ENCODE assay signal across 17 cellular contexts in genomic region chr5:160054831-160055230, GRCh38. TPM values are rescaled to one million over a fixed set of nuclear protein-coding genes. Genes with fewer than 3 reads are reported as not detected.
DNase-seq lines count a peak whose midpoint lies in the region; ATAC-seq, FAIRE-seq and TF ChIP-seq lines count a peak whose summit lies in the region.
"Had no signal": no experiment of that assay in that cellular context is flagged by ENCODE, and none has a peak within 500 bp of the region (broad histone marks: within the 10 kb centered on the region; RNA-seq: fewer than 3 reads in every experiment).

No MANE protein-coding gene starts in this region.

- H3K4me2 ChIP-seq in osteoblast (ENCODE audit: insufficient read depth, low read length): no peak overlapping the region

- DNase-seq in GM04504 (ENCODE audit: low read depth) (peak; percentile 5), MG63 (peak; percentile 18), colonic mucosa (peak; percentile 72), osteoblast (ENCODE audit: insufficient read length, low spot score, missing footprints) (peak; percentile 66), GM19239 (ENCODE audit: insufficient read length, low spot score) (no peak), NCI-H2029 treated with DMSO at 0.1 percent for 48 hours (lab: John Stamatoyannopoulos, UW) (no peak), NCI-H82 treated with DMSO at 0.1 percent for 48 hours (lab: John Stamatoyannopoulos, UW; ENCODE audit: unreplicated experiment) (no peak)
- no peak for DNase-seq in stimulated activated naive CD8-positive, alpha-beta T cell treated with anti-CD3 and anti-CD28 coated beads, Interleukin-15, amount 100 ng/mL, for 72 hours
- DNase-seq: activated CD4-positive, alpha-beta T cell treated with anti-CD3 and anti-CD28 coated beads, Interleukin-2, amount 50 U/mL, for 4 hours; CD4-positive, CD25-positive, alpha-beta regulatory T cell; NCI-H1436; NCI-H524; retina had no signal

- H3K9ac ChIP-seq in colonic mucosa (ENCODE audit: low read depth in 2 of 2, low read length in 2 of 2): no peak overlapping the region

- H3K9me3 Mint-ChIP-seq in stimulated activated naive CD8-positive, alpha-beta T cell treated with anti-CD3 and anti-CD28 coated beads, Interleukin-15, amount 100 ng/mL, for 72 hours: no peaks in the 10 kb centered on the region
- H3K9me3 Mint-ChIP-seq: activated T-helper 2 cell treated with anti-CD3 and anti-CD28 coated beads, Interferon-gamma antibody, Interleukin-2, Interleukin-4, amounts not matched to agents 10 μg/mL and 5 μg/mL and 100 μg/mL, durations not matched to agents 14 hours and 24 hours and 36 hours; CD4-positive, CD25-positive, alpha-beta regulatory T cell; natural killer cell treated with Interleukin-12 subunit alpha and Interleukin-12 subunit beta and Interleukin-15 and Interleukin-18, amount 100 ng/mL, for 72 hours had no signal

- H3K4me3 ChIP-seq in MG63 (no peak overlapping the region), colonic mucosa (no peak overlapping the region), osteoblast (ENCODE audit: insufficient read depth, low read length) (no peak overlapping the region)
- H3K4me3 ChIP-seq: esophagus muscularis mucosa had no signal

- FAIRE-seq in GM19239 (lab: Jason Lieb, UNC): no peak
- FAIRE-seq: colon had no signal

- no peak for ATAC-seq in stimulated activated naive CD8-positive, alpha-beta T cell treated with anti-CD3 and anti-CD28 coated beads, Interleukin-15, amount 100 ng/mL, for 72 hours
- ATAC-seq: natural killer cell treated with Interleukin-12 subunit alpha and Interleukin-12 subunit beta and Interleukin-15 and Interleukin-18, amount 100 ng/mL, for 72 hours had no signal

- no peak overlapping the region for H3K27ac Mint-ChIP-seq in stimulated activated naive CD8-positive, alpha-beta T cell treated with anti-CD3 and anti-CD28 coated beads, Interleukin-15, amount 100 ng/mL, for 72 hours
- H3K27ac Mint-ChIP-seq: activated T-helper 2 cell treated with anti-CD3 and anti-CD28 coated beads, Interferon-gamma antibody, Interleukin-2, Interleukin-4, amounts not matched to agents 10 μg/mL and 5 μg/mL and 100 μg/mL, durations not matched to agents 14 hours and 24 hours and 36 hours; natural killer cell treated with Interleukin-12 subunit alpha and Interleukin-12 subunit beta and Interleukin-15 and Interleukin-18, amount 100 ng/mL, for 72 hours had no signal

- H3K79me2 ChIP-seq in osteoblast (ENCODE audit: insufficient read depth, low read length): no peaks in the 10 kb centered on the region

- peaks cover 4% of the 10 kb centered on the region for H3K4me1 ChIP-seq in colonic mucosa
- H3K4me1 ChIP-seq in osteoblast (ENCODE audit: insufficient read depth, low read length): peaks cover 14% of the 10 kb centered on the region
- H3K4me1 ChIP-seq: esophagus muscularis mucosa had no signal

- H3K27me3 Mint-ChIP-seq in stimulated activated naive CD8-positive, alpha-beta T cell treated with anti-CD3 and anti-CD28 coated beads, Interleukin-15, amount 100 ng/mL, for 72 hours: no peaks in the 10 kb centered on the region
- H3K27me3 Mint-ChIP-seq: CD4-positive, CD25-positive, alpha-beta regulatory T cell; natural killer cell treated with Interleukin-12 subunit alpha and Interleukin-12 subunit beta and Interleukin-15 and Interleukin-18, amount 100 ng/mL, for 72 hours had no signal

- H3K27ac ChIP-seq in colonic mucosa (peak overlapping the region; percentile 37), osteoblast (ENCODE audit: low read depth, low read length) (peak overlapping the region; percentile 19)
- H3K27ac ChIP-seq: esophagus muscularis mucosa had no signal

- no peak overlapping the region for H2AFZ ChIP-seq in osteoblast (ENCODE audit: low read length)

- H4K20me1 ChIP-seq in osteoblast (ENCODE audit: insufficient read depth, low read length): no peaks in the 10 kb centered on the region

- H3K4me3 Mint-ChIP-seq in stimulated activated naive CD8-positive, alpha-beta T cell treated with anti-CD3 and anti-CD28 coated beads, Interleukin-15, amount 100 ng/mL, for 72 hours: no peak overlapping the region
- H3K4me3 Mint-ChIP-seq: CD4-positive, CD25-positive, alpha-beta regulatory T cell; natural killer cell treated with Interleukin-12 subunit alpha and Interleukin-12 subunit beta and Interleukin-15 and Interleukin-18, amount 100 ng/mL, for 72 hours had no signal

- H3K36me3 ChIP-seq in MG63 (peaks cover 88% of the 10 kb centered on the region), colonic mucosa (no peaks in the 10 kb centered on the region), osteoblast (ENCODE audit: insufficient read depth, low read length) (peaks cover 56% of the 10 kb centered on the region)

- H3K27me3 ChIP-seq in MG63 (no peaks in the 10 kb centered on the region), colonic mucosa (no peaks in the 10 kb centered on the region), osteoblast (ENCODE audit: insufficient read depth, low read length) (no peaks in the 10 kb centered on the region)
- H3K27me3 ChIP-seq: esophagus muscularis mucosa had no signal

- H3K9me3 ChIP-seq in MG63 (peaks cover 2% of the 10 kb centered on the region), colonic mucosa (no peaks in the 10 kb centered on the region), osteoblast (ENCODE audit: low read depth, low read length) (no peaks in the 10 kb centered on the region)
- H3K9me3 ChIP-seq: esophagus muscularis mucosa had no signal

- TF ChIP-seq CTCF in colonic mucosa (IDR thresholded peaks at IDR 0.05) (no peak), osteoblast (IDR thresholded peaks at IDR 0.05; ENCODE audit: extremely low read depth, low read depth, low read length) (no peak)

- no peaks in the 10 kb centered on the region for H3K4me1 Mint-ChIP-seq in stimulated activated naive CD8-positive, alpha-beta T cell treated with anti-CD3 and anti-CD28 coated beads, Interleukin-15, amount 100 ng/mL, for 72 hours

- intact Hi-C loops in colonic mucosa (cut with DNase I): no loop called here

RNA-seq across cellular contexts. Expression of gene TTC1, which starts 45.9 kb away (rescaled TPM):
- 52.3 and 59.6 TPM in 2 replicates for total RNA-seq in MG63 (2014; rRNA removed; shearing (Covaris generic); ENCODE audit: low replicate concordance)
- total RNA-seq in colonic mucosa: 10 to 100 TPM; 41.1 to 46.4 TPM
- 43.9 and 49.9 TPM in 2 replicates for total RNA-seq in osteoblast

Comparison
In these comparisons a context has a peak if more than half of its experiments do, and no peak if none do; other contexts are left out.
1. DNase-seq: peak in GM04504 (single experiment), MG63 (single experiment), colonic mucosa (single experiment) and osteoblast (single experiment); none in GM19239 (single experiment), NCI-H2029 treated with DMSO at 0.1 percent for 48 hours (single experiment), NCI-H82 treated with DMSO at 0.1 percent for 48 hours (single experiment) and stimulated activated naive CD8-positive, alpha-beta T cell treated with anti-CD3 and anti-CD28 coated beads, Interleukin-15, amount 100 ng/mL, for 72 hours (0 of 2).